34 cellular contexts compared by ENCODE assay signal in genomic region chr11:106471273-106471672, GRCh38.
A peak's percentile ranks its signal among the peaks of the same experiment; 100 is the strongest.
DNase-seq lines count a peak whose midpoint lies in the region; ATAC-seq and TF ChIP-seq lines count a peak whose summit lies in the region.
"Had no signal": no experiment of that assay in that cellular context is flagged by ENCODE, and none has a peak within 500 bp of the region (broad histone marks: within the 10 kb centered on the region; RNA-seq: fewer than 3 reads in every experiment).

No MANE protein-coding gene starts in this region.

- BruUV-seq in Caco-2 (replicated peaks; lab: Mats Ljungman, UMichigan): no TSS peak

- peak overlapping the region; percentile 18 for H3K27ac Mint-ChIP-seq in Caco-2 (ENCODE audit: unreplicated experiment)
- H3K27ac Mint-ChIP-seq: activated CD8-positive, alpha-beta memory T cell treated with anti-CD3 and anti-CD28 coated beads, Interleukin-2, amount 10 ng/mL, durations not matched to agents 7 days and 5 days; activated naive CD8-positive, alpha-beta T cell treated with anti-CD3 and anti-CD28 coated beads, Interleukin-2, amount 10 ng/mL, durations not matched to agents 7 days and 5 days; CD4-positive, CD25-positive, alpha-beta regulatory T cell; endodermal cell; mesothelial cell of epicardium; naive B cell; stimulated activated naive CD8-positive, alpha-beta T cell treated with anti-CD3 and anti-CD28 coated beads, Interleukin-15, Interleukin-2, amounts not matched to agents 100 ng/mL and 50 ng/mL, for 24 hours; T-cell had no signal

- intact Hi-C loops in Caco-2 (cut with micrococcal nuclease; ENCODE audit: unreplicated experiment) (no loop called here), sigmoid colon (cut with DNase I) (no loop called here)

- TF ChIP-seq POLR2A in sigmoid colon (IDR thresholded peaks at IDR 0.05): no peak

- no peak overlapping the region for H3K4ac ChIP-seq in mesenchymal stem cell (ENCODE audit: low read depth in 1 of 2, low read length in 2 of 2)

- H2BK5ac ChIP-seq in mesenchymal stem cell (ENCODE audit: low read depth, low read length, poor library complexity, severe bottlenecking): no peak overlapping the region

- H3K14ac ChIP-seq in mesenchymal stem cell (ENCODE audit: low read length in 2 of 2): no peak overlapping the region

- H3K23ac ChIP-seq in mesenchymal stem cell (ENCODE audit: low read length in 2 of 2): no peak overlapping the region

- ATAC-seq in GM18867 (IDR thresholded peaks at IDR 0.05; ENCODE audit: unreplicated experiment) (no peak), HG03280 (IDR thresholded peaks at IDR 0.05; ENCODE audit: unreplicated experiment) (no peak)
- ATAC-seq: activated CD8-positive, alpha-beta memory T cell treated with anti-CD3 and anti-CD28 coated beads, Interleukin-2, amount 10 ng/mL, durations not matched to agents 7 days and 5 days; activated T-cell treated with anti-CD3 and anti-CD28 coated beads, Interleukin-2, amount 50 U/mL, for 4 hours; gastroesophageal sphincter; left colon; T-cell had no signal

- 16% methylated on average over 1 of the region's 1 CpG for WGBS in mesenchymal stem cell
- 49 to 65% methylated on average over 1 of the region's 1 CpG for WGBS in sigmoid colon, 2 donors

- no peak overlapping the region for H3K18ac ChIP-seq in mesenchymal stem cell (ENCODE audit: low read depth in 1 of 2, low read length in 2 of 2)

- H3K9me3 ChIP-seq in Caco-2 (peaks cover 42% of the 10 kb centered on the region), mesenchymal stem cell (ENCODE audit: control insufficient read depth, low read length) (peaks cover 9% of the 10 kb centered on the region), sigmoid colon (peaks cover 0 to 8% (median 0%) of the 10 kb centered on the region in 4 donors)
- H3K9me3 ChIP-seq: neutrophil, SJSA1, testis had no signal

- H3K9me3 Mint-ChIP-seq in Caco-2 (ENCODE audit: unreplicated experiment): peaks cover 31% of the 10 kb centered on the region
- H3K9me3 Mint-ChIP-seq: stimulated activated naive CD8-positive, alpha-beta T cell treated with anti-CD3 and anti-CD28 coated beads, Interleukin-15, Interleukin-2, amounts not matched to agents 100 ng/mL and 50 ng/mL, for 24 hours had no signal

- H2BK15ac ChIP-seq in mesenchymal stem cell (ENCODE audit: low read depth, poor library complexity, severe bottlenecking): no peak overlapping the region

- no peak overlapping the region for H2BK12ac ChIP-seq in mesenchymal stem cell (ENCODE audit: low read length in 2 of 2)

- TF ChIP-seq CTCF in Caco-2 (IDR thresholded peaks at IDR 0.05; ENCODE audit: insufficient read depth in 1 of 2, low read depth in 1 of 2, low read length in 1 of 2, severe bottlenecking in 1 of 2, unreplicated experiment in 1 of 2) (no peak), sigmoid colon (IDR thresholded peaks at IDR 0.05) (no peak)

- CTCF ChIA-PET in Caco-2 (lab: Charles Lee): no interaction called here

- peaks cover 57% of the 10 kb centered on the region for H3K4me1 ChIP-seq in Caco-2
- H3K4me1 ChIP-seq in mesenchymal stem cell (ENCODE audit: control insufficient read depth, insufficient read depth, low read depth, low read length): no peaks in the 10 kb centered on the region
- peaks cover 0 to 8% (median 3%) of the 10 kb centered on the region in 4 donors for H3K4me1 ChIP-seq in sigmoid colon

- H3K79me1 ChIP-seq in mesenchymal stem cell (replicated peaks; ENCODE audit: low read length, poor library complexity, severe bottlenecking): no peaks in the 10 kb centered on the region

- H3K4me3 Mint-ChIP-seq in Caco-2 (ENCODE audit: unreplicated experiment): no peak overlapping the region
- H3K4me3 Mint-ChIP-seq: activated CD8-positive, alpha-beta memory T cell treated with anti-CD3 and anti-CD28 coated beads, Interleukin-2, amount 10 ng/mL, durations not matched to agents 7 days and 5 days; activated naive CD8-positive, alpha-beta T cell treated with anti-CD3 and anti-CD28 coated beads, Interleukin-2, amount 10 ng/mL, durations not matched to agents 7 days and 5 days; activated T-cell treated with anti-CD3 and anti-CD28 coated beads, Interleukin-2, amount 50 U/mL, for 4 hours; CD4-positive, CD25-positive, alpha-beta regulatory T cell; endodermal cell; mesothelial cell of epicardium; naive B cell; stimulated activated naive CD8-positive, alpha-beta T cell treated with anti-CD3 and anti-CD28 coated beads, Interleukin-15, Interleukin-2, amounts not matched to agents 100 ng/mL and 50 ng/mL, for 24 hours; T-cell had no signal

- no peaks in the 10 kb centered on the region for H3K27me3 Mint-ChIP-seq in Caco-2 (ENCODE audit: insufficient read depth, unreplicated experiment)
- H3K27me3 Mint-ChIP-seq: activated CD8-positive, alpha-beta memory T cell treated with anti-CD3 and anti-CD28 coated beads, Interleukin-2, amount 10 ng/mL, durations not matched to agents 7 days and 5 days; activated naive CD8-positive, alpha-beta T cell treated with anti-CD3 and anti-CD28 coated beads, Interleukin-2, amount 10 ng/mL, durations not matched to agents 7 days and 5 days; naive B cell; stimulated activated naive CD8-positive, alpha-beta T cell treated with anti-CD3 and anti-CD28 coated beads, Interleukin-15, Interleukin-2, amounts not matched to agents 100 ng/mL and 50 ng/mL, for 24 hours; T-cell had no signal

- H3K27ac ChIP-seq in mesenchymal stem cell (ENCODE audit: low read length, poor library complexity, severe bottlenecking) (no peak overlapping the region), sigmoid colon (no peak overlapping the region)
- H3K27ac ChIP-seq: esophagus squamous epithelium, gastroesophageal sphincter, KMS-11, neutrophil, SJSA1, testis had no signal

- no peak for DNase-seq in Caco-2
- DNase-seq in amniotic epithelial cell (ENCODE audit: low read depth): peak; percentile 30
- peak; percentile 88 for DNase-seq in glomerular endothelial cell (ENCODE audit: extremely low read depth, low read depth, low spot score)
- DNase-seq in mesenchymal stem cell: peak; percentile 73
- no peak for DNase-seq in stimulated activated CD4-positive, alpha-beta T cell treated with anti-CD3 and anti-CD28 coated beads, Interleukin-15, amount 100 ng/mL, for 24 hours
- no peak for DNase-seq in sigmoid colon
- DNase-seq: activated CD4-positive, alpha-beta T cell treated with anti-CD3 and anti-CD28 coated beads, Interleukin-2, amount 50 U/mL, for 4 hours; activated CD4-positive, CD25-positive, alpha-beta regulatory T cell; activated CD8-positive, alpha-beta memory T cell treated with anti-CD3 and anti-CD28 coated beads, Interleukin-2, amount 10 ng/mL, durations not matched to agents 7 days and 5 days; activated gamma-delta T cell; activated naive CD8-positive, alpha-beta T cell treated with anti-CD3 and anti-CD28 coated beads, Interleukin-2, amount 10 ng/mL, durations not matched to agents 7 days and 5 days; activated T-cell treated with anti-CD3 and anti-CD28 coated beads, Interleukin-2, amount 50 U/mL, for 4 hours; CD4-positive, CD25-positive, alpha-beta regulatory T cell; central memory CD4-positive, alpha-beta T cell; DND-41; endodermal cell; esophagus squamous epithelium; hypothalamus; left colon; MG63; naive B cell; NCI-H1930; NCI-H2171 treated with DMSO at 0.1 percent for 48 hours; NCI-H510A; T-cell; testis had no signal

- no peak overlapping the region for H3K9ac ChIP-seq in mesenchymal stem cell (ENCODE audit: low read length)
- H3K9ac ChIP-seq: KMS-11 had no signal

- H3K36me3 Mint-ChIP-seq in Caco-2 (ENCODE audit: insufficient read depth, unreplicated experiment): peaks cover 11% of the 10 kb centered on the region
- H3K36me3 Mint-ChIP-seq: activated CD8-positive, alpha-beta memory T cell treated with anti-CD3 and anti-CD28 coated beads, Interleukin-2, amount 10 ng/mL, durations not matched to agents 7 days and 5 days; activated naive CD8-positive, alpha-beta T cell treated with anti-CD3 and anti-CD28 coated beads, Interleukin-2, amount 10 ng/mL, durations not matched to agents 7 days and 5 days; CD4-positive, CD25-positive, alpha-beta regulatory T cell; mesothelial cell of epicardium; naive B cell; T-cell had no signal

- no peak overlapping the region for H4K8ac ChIP-seq in mesenchymal stem cell (ENCODE audit: low read length)

- POLR2A ChIA-PET in Caco-2 (lab: Charles Lee): no interaction called here

- H4K91ac ChIP-seq in mesenchymal stem cell (ENCODE audit: low read length): no peak overlapping the region

- H3K4me3 ChIP-seq in Caco-2 (ENCODE audit: low read depth, low read length) (no peak overlapping the region), mesenchymal stem cell (ENCODE audit: insufficient read depth in 1 of 2, low read depth in 1 of 2, low read length in 2 of 2) (no peak overlapping the region), sigmoid colon (no peak overlapping the region)
- H3K4me3 ChIP-seq: esophagus squamous epithelium, gastroesophageal sphincter, MG63, SJSA1, testis had no signal

- H3K27me3 ChIP-seq in Caco-2 (replicated peaks; ENCODE audit: control insufficient read depth, insufficient read depth, low read length) (no peaks in the 10 kb centered on the region), mesenchymal stem cell (ENCODE audit: control insufficient read depth in 1 of 2, insufficient read depth in 1 of 2, low read length in 2 of 2) (no peaks in the 10 kb centered on the region), sigmoid colon (no peaks in the 10 kb centered on the region)
- H3K27me3 ChIP-seq: gastroesophageal sphincter, MG63, neutrophil, SJSA1, testis had no signal

- H3K36me3 ChIP-seq in Caco-2 (ENCODE audit: control insufficient read depth, insufficient read depth, low read length) (peaks cover 3% of the 10 kb centered on the region; the same call in 1 of the 2 replicates), mesenchymal stem cell (ENCODE audit: control insufficient read depth in 1 of 2, insufficient read depth in 2 of 2, low read depth in 1 of 2, low read length in 2 of 2) (no peaks in the 10 kb centered on the region), sigmoid colon (no peaks in the 10 kb centered on the region)
- H3K36me3 ChIP-seq: esophagus squamous epithelium, gastroesophageal sphincter, MG63, neutrophil, SJSA1 had no signal

- H2AK5ac ChIP-seq in mesenchymal stem cell (ENCODE audit: low read length, severe bottlenecking): no peak overlapping the region

- H3K4me1 Mint-ChIP-seq in Caco-2 (ENCODE audit: low read depth, unreplicated experiment): peaks cover 47% of the 10 kb centered on the region
- H3K4me1 Mint-ChIP-seq: activated CD8-positive, alpha-beta memory T cell treated with anti-CD3 and anti-CD28 coated beads, Interleukin-2, amount 10 ng/mL, durations not matched to agents 7 days and 5 days; activated naive CD8-positive, alpha-beta T cell treated with anti-CD3 and anti-CD28 coated beads, Interleukin-2, amount 10 ng/mL, durations not matched to agents 7 days and 5 days; CD4-positive, CD25-positive, alpha-beta regulatory T cell; naive B cell; T-cell had no signal

- H2AFZ ChIP-seq in mesenchymal stem cell (ENCODE audit: low read depth, low read length): no peak overlapping the region

- no peak overlapping the region for H2BK120ac ChIP-seq in mesenchymal stem cell (ENCODE audit: low read depth, low read length)

- H3K4me2 ChIP-seq in mesenchymal stem cell (ENCODE audit: low read length, poor library complexity, severe bottlenecking): no peak overlapping the region
- H3K4me2 ChIP-seq: KMS-11 had no signal

- TF ChIP-seq EP300 in sigmoid colon (IDR thresholded peaks at IDR 0.05): no peak

Comparison
In these comparisons a context has a peak if more than half of its experiments do, and no peak if none do; other contexts are left out.
1. DNase-seq: peak in amniotic epithelial cell (single experiment), glomerular endothelial cell (single experiment) and mesenchymal stem cell (single experiment); none in Caco-2 (0 of 2), stimulated activated CD4-positive, alpha-beta T cell treated with anti-CD3 and anti-CD28 coated beads, Interleukin-15, amount 100 ng/mL, for 24 hours (single experiment) and sigmoid colon (single experiment).